ENCODE assay signal across 8 cellular contexts in genomic region chr13:40992678-40993077, GRCh38. TPM values are rescaled to one million over a fixed set of nuclear protein-coding genes. Genes with fewer than 3 reads are reported as not detected.
A peak's percentile ranks its signal among the peaks of the same experiment; 100 is the strongest.
DNase-seq lines count a peak whose midpoint lies in the region; FAIRE-seq and TF ChIP-seq lines count a peak whose summit lies in the region.

No MANE protein-coding gene starts in this region.

- no peaks in the 10 kb centered on the region for H3K9me3 ChIP-seq in KOPT-K1 (ENCODE audit: insufficient read depth, low read length, poor library complexity, severe bottlenecking)
- no peaks in the 10 kb centered on the region for H3K9me3 ChIP-seq in breast epithelium
- no peaks in the 10 kb centered on the region for H3K9me3 ChIP-seq in neural cell (ENCODE audit: low read length)

- no peaks in the 10 kb centered on the region for H3K27me3 ChIP-seq in breast epithelium
- H3K27me3 ChIP-seq in neural cell (ENCODE audit: insufficient read depth, low read depth, low read length): no peaks in the 10 kb centered on the region

- DNase-seq in D721Med (ENCODE audit: insufficient read length, low spot score): no peak
- DNase-seq in breast epithelium (ENCODE audit: low spot score in 2 of 2): no peak
- DNase-seq in NCI-H82 treated with DMSO at 0.1 percent for 48 hours (lab: John Stamatoyannopoulos, UW; ENCODE audit: unreplicated experiment): no peak
- DNase-seq in SKM-1 treated with dmso at 0.1 percent for 144 hours (lab: John Stamatoyannopoulos, UW; ENCODE audit: unreplicated experiment): no peak
- DNase-seq in activated CD8-positive, alpha-beta memory T cell treated with anti-CD3 and anti-CD28 coated beads, Interleukin-2, amount 50 U/mL, for 4 hours: no peak
- DNase-seq in iPS-NIHi7 (ENCODE audit: extremely low spot score): no peak

- TF ChIP-seq POLR2A in breast epithelium (IDR thresholded peaks at IDR 0.05): no peak

- no peaks in the 10 kb centered on the region for H4K20me1 ChIP-seq in neural cell (ENCODE audit: insufficient read depth)

- no peaks in the 10 kb centered on the region for H3K79me2 ChIP-seq in neural cell (replicated peaks; ENCODE audit: insufficient read depth, low read length)

- FAIRE-seq in D721Med (lab: Jason Lieb, UNC): no peak

- TF ChIP-seq CTCF in D721Med (IDR thresholded peaks at IDR 0.05; ENCODE audit: insufficient read depth, missing control alignments) (peak; percentile 11), breast epithelium (IDR thresholded peaks at IDR 0.05) (no peak), neural cell (IDR thresholded peaks at IDR 0.05; ENCODE audit: poor library complexity, severe bottlenecking) (peak; percentile 17)

- H3K27ac ChIP-seq in KOPT-K1 (ENCODE audit: low read depth, low read length, poor library complexity, severe bottlenecking): peak overlapping the region; percentile 72
- peak overlapping the region; percentile 72 to 84 for H3K27ac ChIP-seq in breast epithelium
- H3K27ac ChIP-seq in neural cell (ENCODE audit: low read length): no peak overlapping the region

- H3K4me1 ChIP-seq in breast epithelium: peaks cover 0 to 8% of the 10 kb centered on the region in 2 donors

- no peaks in the 10 kb centered on the region for H3K9me2 ChIP-seq in neural cell (ENCODE audit: insufficient read depth, low read length)

- H2AFZ ChIP-seq in neural cell (ENCODE audit: low read depth, low read length): no peak overlapping the region

- TF ChIP-seq EP300 in neural cell (conservative IDR thresholded peaks at IDR 0.05; ENCODE audit: poor library complexity, severe bottlenecking): no peak

- no peak for TF ChIP-seq RAD21 in neural cell (conservative IDR thresholded peaks at IDR 0.05)

- H3K4me2 ChIP-seq in neural cell (ENCODE audit: low read length): no peak overlapping the region

- no peaks in the 10 kb centered on the region for H3F3A ChIP-seq in neural cell (ENCODE audit: insufficient read depth, low read length, poor library complexity, severe bottlenecking)

- H3K36me3 ChIP-seq in KOPT-K1 (ENCODE audit: insufficient read depth, low read length) (peaks cover 11% of the 10 kb centered on the region), breast epithelium (no peaks in the 10 kb centered on the region), neural cell (ENCODE audit: insufficient read depth, low read length) (no peaks in the 10 kb centered on the region)

- no peak overlapping the region for H3K9ac ChIP-seq in neural cell (ENCODE audit: low read length)

- intact Hi-C loops in breast epithelium (cut with DNase I; ENCODE audit: low total_unique reads): no loop called here

- H3K4me3 ChIP-seq in breast epithelium (no peak overlapping the region), neural cell (ENCODE audit: low read length) (no peak overlapping the region)

TF ChIP-seq in neural cell, 6 proteins besides CTCF, POLR2A, EP300 and RAD21:
- TF ChIP-seq, protein P1, sequence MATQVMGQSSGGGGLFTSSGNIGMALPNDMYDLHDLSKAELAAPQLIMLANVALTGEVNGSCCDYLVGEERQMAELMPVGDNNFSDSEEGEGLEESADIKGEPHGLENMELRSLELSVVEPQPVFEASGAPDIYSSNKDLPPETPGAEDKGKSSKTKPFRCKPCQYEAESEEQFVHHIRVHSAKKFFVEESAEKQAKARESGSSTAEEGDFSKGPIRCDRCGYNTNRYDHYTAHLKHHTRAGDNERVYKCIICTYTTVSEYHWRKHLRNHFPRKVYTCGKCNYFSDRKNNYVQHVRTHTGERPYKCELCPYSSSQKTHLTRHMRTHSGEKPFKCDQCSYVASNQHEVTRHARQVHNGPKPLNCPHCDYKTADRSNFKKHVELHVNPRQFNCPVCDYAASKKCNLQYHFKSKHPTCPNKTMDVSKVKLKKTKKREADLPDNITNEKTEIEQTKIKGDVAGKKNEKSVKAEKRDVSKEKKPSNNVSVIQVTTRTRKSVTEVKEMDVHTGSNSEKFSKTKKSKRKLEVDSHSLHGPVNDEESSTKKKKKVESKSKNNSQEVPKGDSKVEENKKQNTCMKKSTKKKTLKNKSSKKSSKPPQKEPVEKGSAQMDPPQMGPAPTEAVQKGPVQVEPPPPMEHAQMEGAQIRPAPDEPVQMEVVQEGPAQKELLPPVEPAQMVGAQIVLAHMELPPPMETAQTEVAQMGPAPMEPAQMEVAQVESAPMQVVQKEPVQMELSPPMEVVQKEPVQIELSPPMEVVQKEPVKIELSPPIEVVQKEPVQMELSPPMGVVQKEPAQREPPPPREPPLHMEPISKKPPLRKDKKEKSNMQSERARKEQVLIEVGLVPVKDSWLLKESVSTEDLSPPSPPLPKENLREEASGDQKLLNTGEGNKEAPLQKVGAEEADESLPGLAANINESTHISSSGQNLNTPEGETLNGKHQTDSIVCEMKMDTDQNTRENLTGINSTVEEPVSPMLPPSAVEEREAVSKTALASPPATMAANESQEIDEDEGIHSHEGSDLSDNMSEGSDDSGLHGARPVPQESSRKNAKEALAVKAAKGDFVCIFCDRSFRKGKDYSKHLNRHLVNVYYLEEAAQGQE (IDR thresholded peaks at IDR 0.05; ENCODE audit: borderline replicate concordance): no peak
- TF ChIP-seq MXI1 (conservative IDR thresholded peaks at IDR 0.05; ENCODE audit: poor library complexity, severe bottlenecking): no peak
- TF ChIP-seq TAF1 (IDR thresholded peaks at IDR 0.05; ENCODE audit: low read depth): no peak
- TF ChIP-seq POLR2AphosphoS5 (IDR thresholded peaks at IDR 0.05): no peak

RNA-seq across cellular contexts. Expression of gene ELF1, which starts 26.4 kb away (rescaled TPM):
- 100 to 1,000 TPM; 101 to 138 (median 104) TPM for total RNA-seq in breast epithelium
- 1.1 and 2.0 TPM in 2 replicates for polyA plus RNA-seq in neural cell
- polyA minus RNA-seq in neural cell: 6.6 and 8.7 TPM in 2 replicates

Comparison
In these comparisons a context has a peak if more than half of its experiments do, and no peak if none do; other contexts are left out.
1. CTCF ChIP-seq: peak in D721Med (single experiment) and neural cell (single experiment); none in breast epithelium (0 of 3).